Comparison of ENCODE assay signal across 28 cellular contexts in the genomic region with DNA sequence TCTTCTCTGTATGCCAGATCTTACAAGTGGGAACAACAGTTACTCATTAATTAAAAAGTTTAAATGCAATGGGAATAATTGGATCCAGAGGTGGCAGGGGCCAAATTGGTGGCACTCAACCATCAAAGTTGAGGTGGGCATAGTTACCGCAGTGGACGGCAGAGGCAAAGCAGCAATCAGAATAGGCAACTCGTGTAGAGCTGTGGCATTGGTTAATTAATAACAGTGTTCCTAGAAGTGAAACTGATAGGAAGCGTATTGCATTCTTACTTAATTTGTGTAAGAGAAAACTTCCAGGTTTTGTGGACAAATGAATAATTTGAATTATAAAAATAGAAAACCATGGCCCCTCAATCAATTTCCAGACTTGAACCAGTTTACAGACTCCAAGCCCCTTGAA.
"Had no signal": no experiment of that assay in that cellular context is flagged by ENCODE, and none has a peak within 500 bp of the region (broad histone marks: within the 10 kb centered on the region; RNA-seq: fewer than 3 reads in every experiment).

No MANE protein-coding gene starts in this region.

- ATAC-seq: activated CD4-positive, alpha-beta T cell treated with anti-CD3 and anti-CD28 coated beads for 36 hours; activated CD8-positive, alpha-beta memory T cell treated with anti-CD3 and anti-CD28 coated beads, Interleukin-2, amount 10 ng/mL, durations not matched to agents 7 days and 5 days; activated CD8-positive, alpha-beta T cell treated with anti-CD3 and anti-CD28 coated beads, Interleukin-2, amount 10 ng/mL, durations not matched to agents 7 days and 5 days; activated naive CD8-positive, alpha-beta T cell treated with anti-CD3 and anti-CD28 coated beads, Interleukin-2, amount 50 U/mL, for 24 hours; body of pancreas; effector memory CD8-positive, alpha-beta T cell had no signal

- DNase-seq: activated CD4-positive, alpha-beta memory T cell treated with anti-CD3 and anti-CD28 coated beads for 36 hours; activated CD4-positive, alpha-beta T cell treated with anti-CD3 and anti-CD28 coated beads for 36 hours; activated CD4-positive, alpha-beta T cell treated with anti-CD3 and anti-CD28 coated beads, Interleukin-2, amount 10 ng/mL, durations not matched to agents 24 days and 14 days; activated CD4-positive, CD25-positive, alpha-beta regulatory T cell; activated CD4-positive, CD25-positive, alpha-beta regulatory T cell treated with anti-CD3 and anti-CD28 coated beads, Interleukin-2, amount 50 U/mL, for 72 hours; activated CD8-positive, alpha-beta memory T cell treated with anti-CD3 and anti-CD28 coated beads, Interleukin-2, amount 10 ng/mL, durations not matched to agents 7 days and 5 days; activated CD8-positive, alpha-beta memory T cell treated with anti-CD3 and anti-CD28 coated beads, Interleukin-2, amount 50 U/mL, for 4 hours; activated CD8-positive, alpha-beta T cell treated with anti-CD3 and anti-CD28 coated beads, Interleukin-2, amount 10 ng/mL, durations not matched to agents 7 days and 5 days; activated effector memory CD4-positive, alpha-beta T cell treated with anti-CD3 and anti-CD28 coated beads, Interleukin-2, amount 50 U/mL, for 16 hours; activated naive CD4-positive, alpha-beta T cell treated with anti-CD3 and anti-CD28 coated beads for 36 hours; activated naive CD8-positive, alpha-beta T cell treated with anti-CD3 and anti-CD28 coated beads for 36 hours; activated naive CD8-positive, alpha-beta T cell treated with anti-CD3 and anti-CD28 coated beads, Interleukin-2, amount 50 U/mL, for 24 hours; activated T-cell treated with anti-CD3 and anti-CD28 coated beads, Interleukin-2, amount 50 U/mL, for 1 hour; activated T-cell treated with anti-CD3 and anti-CD28 coated beads, Interleukin-2, amount 50 U/mL, for 48 hours; adrenal gland; amygdala; aorta; body of pancreas; caudate nucleus; cortex of kidney; dermis blood vessel endothelial cell; effector CD4-positive, alpha-beta T cell; effector memory CD8-positive, alpha-beta T cell; esophagus squamous epithelium; head of caudate nucleus; T-helper 2 cell had no signal

- H3K36me3 ChIP-seq: adrenal gland, esophagus squamous epithelium had no signal

- H3K4me3 ChIP-seq: adrenal gland, body of pancreas, esophagus squamous epithelium had no signal

- H3K4me1 ChIP-seq: adrenal gland, esophagus squamous epithelium had no signal

- FAIRE-seq: colon, frontal cortex had no signal

- H3K9me3 ChIP-seq: adrenal gland, body of pancreas, esophagus squamous epithelium had no signal

- H3K27me3 ChIP-seq: adrenal gland, body of pancreas, esophagus squamous epithelium had no signal

- H3K27ac ChIP-seq: adrenal gland, body of pancreas, esophagus squamous epithelium had no signal
